34 cellular contexts compared by ENCODE assay signal in the genomic region with DNA sequence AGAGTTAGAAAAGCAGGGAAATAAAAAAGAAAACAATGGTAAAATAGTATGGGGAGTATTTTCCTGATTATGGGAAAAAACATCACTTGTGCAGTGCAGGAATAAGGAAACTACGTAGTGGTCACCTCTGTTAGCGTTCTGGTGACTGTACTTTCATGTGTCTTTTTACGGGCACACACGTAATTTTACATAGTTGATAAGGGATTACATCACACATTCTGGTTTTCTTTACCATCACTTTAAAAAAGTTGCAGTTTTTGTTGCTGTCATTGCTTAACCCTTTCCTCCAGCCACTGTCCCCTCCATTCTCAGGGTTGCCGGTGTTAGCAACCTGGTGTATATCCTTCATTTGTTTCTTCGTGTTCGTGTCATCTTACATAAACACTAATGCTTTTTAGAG. TPM values are rescaled to one million over a fixed set of nuclear protein-coding genes. Genes with fewer than 3 reads are reported as not detected.
"Had no signal": no experiment of that assay in that cellular context is flagged by ENCODE, and none has a peak within 500 bp of the region (broad histone marks: within the 10 kb centered on the region; RNA-seq: fewer than 3 reads in every experiment).

No MANE protein-coding gene starts in this region.

- H3K27ac Mint-ChIP-seq: activated CD4-positive, alpha-beta T cell treated with anti-CD3 and anti-CD28 coated beads for 36 hours; activated CD4-positive, alpha-beta T cell treated with anti-CD3 and anti-CD28 coated beads, Interleukin-2, amount 10 ng/mL, durations not matched to agents 7 days and 5 days; activated CD8-positive, alpha-beta T cell treated with anti-CD3 and anti-CD28 coated beads, Interleukin-2, amount 10 ng/mL, durations not matched to agents 7 days and 5 days; activated naive CD4-positive, alpha-beta T cell treated with anti-CD3 and anti-CD28 coated beads, Interleukin-2, amount 50 U/mL, for 24 hours; activated naive CD8-positive, alpha-beta T cell treated with anti-CD3 and anti-CD28 coated beads, Interleukin-2, amount 10 ng/mL, durations not matched to agents 7 days and 5 days; activated T-cell treated with anti-CD3 and anti-CD28 coated beads, Interleukin-2, amount 50 U/mL, for 24 hours; activated T-helper 2 cell treated with anti-CD3 and anti-CD28 coated beads, Interferon-gamma antibody, Interleukin-2, Interleukin-4, amounts not matched to agents 10 μg/mL and 5 μg/mL and 100 μg/mL, durations not matched to agents 14 hours and 24 hours and 36 hours; brain; T-helper 1 cell treated with Interleukin-12 subunit alpha and Interleukin-12 subunit beta and Interleukin-4 antibody, amounts not matched to agents 30 μg/mL and 1 μg/mL, for 36 hours; T-helper 2 cell treated with Interferon-gamma antibody and Interleukin-4, amounts not matched to agents 5 μg/mL and 100 μg/mL, for 36 hours; WTC11 had no signal

- H3K4me3 ChIP-seq: MG63, Peyer's patch, SJSA1 had no signal

- ATAC-seq: activated CD4-positive, alpha-beta T cell treated with anti-CD3 and anti-CD28 coated beads for 36 hours; activated CD4-positive, CD25-positive, alpha-beta regulatory T cell treated with anti-CD3 and anti-CD28 coated beads, Interleukin-2, amount 50 U/mL, for 24 hours; activated CD8-positive, alpha-beta T cell treated with anti-CD3 and anti-CD28 coated beads, Interleukin-2, amount 10 ng/mL, durations not matched to agents 7 days and 5 days had no signal

- H3K36me3 ChIP-seq: MG63, Peyer's patch, SJSA1 had no signal

- H3K27me3 ChIP-seq: MG63, Peyer's patch, SJSA1 had no signal

- H3K27ac ChIP-seq: Peyer's patch, SJSA1 had no signal

- H3K27me3 Mint-ChIP-seq: activated CD4-positive, alpha-beta T cell treated with anti-CD3 and anti-CD28 coated beads for 36 hours; activated T-cell treated with anti-CD3 and anti-CD28 coated beads, Interleukin-2, amount 50 U/mL, for 24 hours had no signal

- H3K9ac ChIP-seq: SK-N-SH had no signal

- H3K4me3 Mint-ChIP-seq: activated CD4-positive, alpha-beta T cell treated with anti-CD3 and anti-CD28 coated beads for 36 hours; activated CD4-positive, alpha-beta T cell treated with anti-CD3 and anti-CD28 coated beads, Interleukin-2, amount 10 ng/mL, durations not matched to agents 7 days and 5 days; activated CD8-positive, alpha-beta T cell treated with anti-CD3 and anti-CD28 coated beads, Interleukin-2, amount 10 ng/mL, durations not matched to agents 7 days and 5 days; activated naive CD4-positive, alpha-beta T cell treated with anti-CD3 and anti-CD28 coated beads, Interleukin-2, amount 50 U/mL, for 24 hours; activated naive CD8-positive, alpha-beta T cell treated with anti-CD3 and anti-CD28 coated beads, Interleukin-2, amount 10 ng/mL, durations not matched to agents 7 days and 5 days; activated T-cell treated with anti-CD3 and anti-CD28 coated beads, Interleukin-2, amount 50 U/mL, for 24 hours; brain; T-helper 1 cell treated with Interleukin-12 subunit alpha and Interleukin-12 subunit beta and Interleukin-4 antibody, amounts not matched to agents 30 μg/mL and 1 μg/mL, for 36 hours; T-helper 2 cell treated with Interferon-gamma antibody and Interleukin-4, amounts not matched to agents 5 μg/mL and 100 μg/mL, for 36 hours; WTC11 had no signal

- H3K9me3 ChIP-seq: MG63, Peyer's patch, SJSA1, SK-N-SH had no signal

- H3K4me1 ChIP-seq: Peyer's patch had no signal

- H3K4me1 Mint-ChIP-seq: activated CD4-positive, alpha-beta T cell treated with anti-CD3 and anti-CD28 coated beads for 36 hours; activated CD4-positive, alpha-beta T cell treated with anti-CD3 and anti-CD28 coated beads, Interleukin-2, amount 10 ng/mL, durations not matched to agents 7 days and 5 days; activated naive CD4-positive, alpha-beta T cell treated with anti-CD3 and anti-CD28 coated beads, Interleukin-2, amount 50 U/mL, for 24 hours; activated naive CD8-positive, alpha-beta T cell treated with anti-CD3 and anti-CD28 coated beads, Interleukin-2, amount 10 ng/mL, durations not matched to agents 7 days and 5 days had no signal

- DNase-seq: activated CD4-positive, alpha-beta T cell treated with anti-CD3 and anti-CD28 coated beads for 36 hours; activated CD4-positive, alpha-beta T cell treated with anti-CD3 and anti-CD28 coated beads, Interleukin-2, amount 10 ng/mL, durations not matched to agents 7 days and 5 days; activated CD4-positive, alpha-beta T cell treated with anti-CD3 and anti-CD28 coated beads, Interleukin-2, amount 50 U/mL, for 48 hours; activated CD8-positive, alpha-beta T cell treated with anti-CD3 and anti-CD28 coated beads, Interleukin-2, amount 10 ng/mL, durations not matched to agents 7 days and 5 days; activated gamma-delta T cell; activated naive CD4-positive, alpha-beta T cell treated with Interleukin-2 at 50 U/mL for 16 hours; activated naive CD8-positive, alpha-beta T cell treated with anti-CD3 and anti-CD28 coated beads, Interleukin-2, amount 10 ng/mL, durations not matched to agents 7 days and 5 days; activated T-cell treated with anti-CD3 and anti-CD28 coated beads, Interleukin-2, amount 50 U/mL, for 24 hours; caudate nucleus; cerebellar nuclear complex; Kasumi-1; MG63; NCI-H1048; NCI-H1105 treated with DMSO at 0.1 percent for 48 hours; NCI-H1436; NCI-H1694; NCI-H1930; NCI-H2081 treated with DMSO at 0.1 percent for 48 hours; NCI-H226; NCI-H524 treated with DMSO at 0.1 percent for 48 hours; Peyer's patch; RPMI8226; SHP77 treated with DMSO at 0.1 percent for 48 hours; SK-N-SH had no signal

- H3K9me3 Mint-ChIP-seq: activated CD4-positive, alpha-beta T cell treated with anti-CD3 and anti-CD28 coated beads, Interleukin-2, amount 10 ng/mL, durations not matched to agents 7 days and 5 days; activated naive CD4-positive, alpha-beta T cell treated with anti-CD3 and anti-CD28 coated beads, Interleukin-2, amount 50 U/mL, for 24 hours; activated naive CD8-positive, alpha-beta T cell treated with anti-CD3 and anti-CD28 coated beads, Interleukin-2, amount 10 ng/mL, durations not matched to agents 7 days and 5 days; activated T-cell treated with anti-CD3 and anti-CD28 coated beads, Interleukin-2, amount 50 U/mL, for 24 hours; activated T-helper 2 cell treated with anti-CD3 and anti-CD28 coated beads, Interferon-gamma antibody, Interleukin-2, Interleukin-4, amounts not matched to agents 10 μg/mL and 5 μg/mL and 100 μg/mL, durations not matched to agents 14 hours and 24 hours and 36 hours; T-helper 1 cell treated with Interleukin-12 subunit alpha and Interleukin-12 subunit beta and Interleukin-4 antibody, amounts not matched to agents 30 μg/mL and 1 μg/mL, for 36 hours; T-helper 2 cell treated with Interferon-gamma antibody and Interleukin-4, amounts not matched to agents 5 μg/mL and 100 μg/mL, for 36 hours; WTC11 had no signal

- FAIRE-seq: bronchial epithelial cell, TTC549 had no signal

- H3K36me3 Mint-ChIP-seq: activated naive CD4-positive, alpha-beta T cell treated with anti-CD3 and anti-CD28 coated beads, Interleukin-2, amount 50 U/mL, for 24 hours; activated naive CD8-positive, alpha-beta T cell treated with anti-CD3 and anti-CD28 coated beads, Interleukin-2, amount 10 ng/mL, durations not matched to agents 7 days and 5 days; brain; WTC11 had no signal

RNA-seq across cellular contexts. Expression of a gene that starts 35.1 kb away (rescaled TPM):
- total RNA-seq: Peyer's patch had no signal
